ENCODE assay signal across 8 cellular contexts in genomic region chr1:203304919-203305808, GRCh38. TPM values are rescaled to one million over a fixed set of nuclear protein-coding genes. Genes with fewer than 3 reads are reported as not detected.
DNase-seq lines count a peak whose midpoint lies in the region; ATAC-seq and TF ChIP-seq lines count a peak whose summit lies in the region.

A gene with protein sequence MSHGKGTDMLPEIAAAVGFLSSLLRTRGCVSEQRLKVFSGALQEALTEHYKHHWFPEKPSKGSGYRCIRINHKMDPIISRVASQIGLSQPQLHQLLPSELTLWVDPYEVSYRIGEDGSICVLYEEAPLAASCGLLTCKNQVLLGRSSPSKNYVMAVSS (plus strand): TSS chr1:203305519. CDS start chr1:203305607, 88 bp downstream.

- H3K4me1 ChIP-seq in PC-3 (ENCODE audit: insufficient read depth, low read length): peaks cover 15% of the 10 kb centered on the region

- peak within 1 kb of the TSS; percentile 97 for H2AFZ ChIP-seq in PC-3 (ENCODE audit: low read length)

- BruUV-seq in PC-3 (replicated peaks; lab: Mats Ljungman, UMichigan): TSS peak; percentile 74

- H3K79me2 ChIP-seq in PC-3 (ENCODE audit: low read length): no peaks in the 10 kb centered on the region

- intact Hi-C loops in PC-3 (cut with micrococcal nuclease): no loop called here

- peak; percentile 92 for DNase-seq in DMS153 (lab: John Stamatoyannopoulos, UW)
- peak; percentile 67 for DNase-seq in Jurkat, Clone E6-1 (ENCODE audit: low read depth, low spot score)
- DNase-seq in PC-3: peak; percentile 85
- DNase-seq in activated T-cell treated with anti-CD3 and anti-CD28 coated beads, Interleukin-2, amount 50 U/mL, for 1 hour: peak; percentile 92
- DNase-seq in epithelial cell of proximal tubule (ENCODE audit: low read depth): no peak
- peak; percentile 95 for DNase-seq in mucosa of gallbladder (ENCODE audit: low spot score)
- DNase-seq in stimulated activated CD8-positive, alpha-beta memory T cell treated with anti-CD3 and anti-CD28 coated beads, Interleukin-4, amount 100 ng/mL, for 4 hours (ENCODE audit: low read depth in 2 of 2, low spot score in 1 of 2): peak; percentile 75 to 88

- no peaks in the 10 kb centered on the region for H3F3A ChIP-seq in PC-3 (ENCODE audit: low read length, unreplicated experiment)

- CTCF ChIA-PET in PC-3 (lab: Charles Lee): interaction anchor here (0.6 kb wide), 2 partner anchors 32 to 1756 kb away, joined by 3 to 14 read pairs; no protein-coding TSS in a partner anchor

- H3K36me3 ChIP-seq in PC-3 (ENCODE audit: low read depth, low read length): no peaks in the 10 kb centered on the region

- TF ChIP-seq CTCF in PC-3 (conservative IDR thresholded peaks at IDR 0.05; ENCODE audit: low read depth, low read length) (no peak), epithelial cell of proximal tubule (conservative IDR thresholded peaks at IDR 0.05; ENCODE audit: low read depth, low read length) (no peak)

- POLR2A ChIA-PET in PC-3 (lab: Charles Lee; ENCODE audit: unreplicated experiment): interaction anchor here (0.5 kb wide), 1 partner anchor 28 kb away, joined by 4 read pairs; no protein-coding TSS in a partner anchor

- peaks cover 11% of the 10 kb centered on the region; the same call in 1 of the 2 replicates for H3K27me3 ChIP-seq in PC-3 (ENCODE audit: low read length)

- H4K20me1 ChIP-seq in PC-3 (ENCODE audit: low read length): no peaks in the 10 kb centered on the region

- H3K4me2 ChIP-seq in PC-3 (ENCODE audit: low read length): peak within 1 kb of the TSS; percentile 97

- ATAC-seq in GM21619 (IDR thresholded peaks at IDR 0.05; ENCODE audit: unreplicated experiment) (peak; percentile 62), PC-3 (peak; percentile 86)

- H3K4me3 ChIP-seq in Jurkat, Clone E6-1 (ENCODE audit: low read length): peak within 1 kb of the TSS; percentile 74
- H3K4me3 ChIP-seq in PC-3 (ENCODE audit: low read length) (peak within 1 kb of the TSS; percentile 85), epithelial cell of proximal tubule (ENCODE audit: low read depth, low read length) (peak within 1 kb of the TSS; percentile 94)

- H3K9me2 ChIP-seq in PC-3 (replicated peaks; ENCODE audit: low read length): no peaks in the 10 kb centered on the region

- peak within 1 kb of the TSS; percentile 64 for H3K9ac ChIP-seq in PC-3 (ENCODE audit: low read length)

- no peaks in the 10 kb centered on the region for H3K9me3 ChIP-seq in PC-3 (ENCODE audit: low read length)

- no peak within 1 kb of the TSS for H3K27ac ChIP-seq in PC-3 (ENCODE audit: low read length)

RNA-seq across cellular contexts. Expression of the gene that starts here (rescaled TPM):
- 7.1 TPM for polyA plus RNA-seq in Jurkat, Clone E6-1 (2012; ENCODE audit: insufficient read depth, insufficient read length)
- total RNA-seq in PC-3 (2014; rRNA removed): 2.2 and 2.4 TPM in 2 replicates
- total RNA-seq in epithelial cell of proximal tubule: 9.1 and 22.7 TPM in 2 replicates
- 111 TPM for total RNA-seq in mucosa of gallbladder
